Comparison of ENCODE assay signal across 14 cellular contexts in genomic region chr7:24967696-24968095, GRCh38. TPM values are rescaled to one million over a fixed set of nuclear protein-coding genes. Genes with fewer than 3 reads are reported as not detected.
DNase-seq lines count a peak whose midpoint lies in the region; ATAC-seq, FAIRE-seq and TF ChIP-seq lines count a peak whose summit lies in the region.
"Had no signal": no experiment of that assay in that cellular context is flagged by ENCODE, and none has a peak within 500 bp of the region (broad histone marks: within the 10 kb centered on the region; RNA-seq: fewer than 3 reads in every experiment).

No MANE protein-coding gene starts in this region.

- H3K4me3 Mint-ChIP-seq in activated T-cell treated with anti-CD3 and anti-CD28 coated beads, Interleukin-2, amount 50 U/mL, for 72 hours: peak overlapping the region in 1 of 2 donors; percentile 17
- H3K4me3 Mint-ChIP-seq in stimulated activated memory B cell treated with anti-CD40 and anti-IgM and Interleukin-4, amounts not matched to agents 10 μg/mL and 1 μg/mL and 100 μg/mL, for 72 hours: peak overlapping the region; percentile 0

- H3K79me1 ChIP-seq in IMR-90 (ENCODE audit: low read depth in 1 of 2, low read length in 2 of 2): peaks cover 43 to 85% of the 10 kb centered on the region in 2 experiments

- H3K14ac ChIP-seq in IMR-90 (replicated peaks; ENCODE audit: low read depth, low read length): peak overlapping the region; percentile 41; the same call in 1 of the 2 replicates

- H3K9me1 ChIP-seq in IMR-90 (ENCODE audit: insufficient read depth, low read length): peaks cover 26% of the 10 kb centered on the region

- TF ChIP-seq POLR2A in IMR-90 (IDR thresholded peaks at IDR 0.05; ENCODE audit: low read depth, low read length): no peak

- no peak overlapping the region for H2AK9ac ChIP-seq in IMR-90 (replicated peaks; ENCODE audit: low read depth, low read length, poor library complexity)

- intact Hi-C loops in IMR-90 (cut with micrococcal nuclease): no loop called here
- intact Hi-C loops in mammary epithelial cell (cut with micrococcal nuclease): no loop called here

- dilution Hi-C loops in IMR-90 (cut with HindIII; ENCODE audit: low sequenced_read_pairs, unreplicated experiment) (no loop called here), mammary epithelial cell (cut with HindIII; ENCODE audit: low sequenced_read_pairs) (no loop called here)

- peaks cover 85% of the 10 kb centered on the region for H3K4me1 Mint-ChIP-seq in activated T-cell treated with anti-CD3 and anti-CD28 coated beads, Interleukin-2, amount 50 U/mL, for 72 hours (ENCODE audit: low read depth)
- H3K4me1 Mint-ChIP-seq in stimulated activated memory B cell treated with anti-CD40 and anti-IgM and Interleukin-4, amounts not matched to agents 10 μg/mL and 1 μg/mL and 100 μg/mL, for 72 hours: peaks cover 80% of the 10 kb centered on the region

- WGBS in IMR-90 (ENCODE audit: extremely low coverage in 2 of 2, insufficient read length in 1 of 2), 2 experiments: no CpG with 5 or more reads among the region's 1 CpG
- 77% methylated on average over 1 of the region's 1 CpG for WGBS in mammary epithelial cell (ENCODE audit: low coverage, missing lambda C conversion rate)
- 73 to 86% (median 76%) methylated on average over 1 of the region's 1 CpG for WGBS in small intestine, 3 donors

- no peak overlapping the region for H3K9ac ChIP-seq in IMR-90 (ENCODE audit: low read depth, low read length)
- no peak overlapping the region for H3K9ac ChIP-seq in mammary epithelial cell (ENCODE audit: insufficient read depth, low read length)

- peak overlapping the region; percentile 27; the same call in 1 of the 2 replicates for H3K27ac ChIP-seq in IMR-90 (ENCODE audit: insufficient read depth, low read length)
- peak overlapping the region; percentile 10 for H3K27ac ChIP-seq in mammary epithelial cell (ENCODE audit: insufficient read depth, low read depth, low read length)
- no peak overlapping the region for H3K27ac ChIP-seq in small intestine (ENCODE audit: low read depth in 1 of 2, low read length in 1 of 2)
- H3K27ac ChIP-seq: gastrocnemius medialis, prostate gland, SK-N-MC, transverse colon had no signal

- no peak for TF ChIP-seq CTCF in IMR-90 (conservative IDR thresholded peaks at IDR 0.05; ENCODE audit: low read depth, low read length)
- no peak for TF ChIP-seq CTCF in mammary epithelial cell (conservative IDR thresholded peaks at IDR 0.05 in 1 of 2, IDR thresholded peaks at IDR 0.05 in 1 of 2; ENCODE audit: extremely low read depth in 1 of 2, insufficient read depth in 1 of 2, low read depth in 1 of 2, low read length in 2 of 2)

- peak overlapping the region; percentile 42; the same call in 1 of the 2 replicates for H2BK120ac ChIP-seq in IMR-90 (ENCODE audit: low read depth, low read length)

- no peak overlapping the region for H2AFZ ChIP-seq in IMR-90 (replicated peaks; ENCODE audit: low read length, poor library complexity)
- H2AFZ ChIP-seq in mammary epithelial cell (ENCODE audit: low read depth, low read length): no peak overlapping the region

- peak overlapping the region; percentile 53 for H3K4ac ChIP-seq in IMR-90 (ENCODE audit: low read depth, low read length)

- H2BK15ac ChIP-seq in IMR-90 (ENCODE audit: low read depth, low read length): peak overlapping the region; percentile 11; the same call in 1 of the 3 replicates

- peaks cover 0 to 1% of the 10 kb centered on the region in 2 donors for H3K36me3 Mint-ChIP-seq in activated T-cell treated with anti-CD3 and anti-CD28 coated beads, Interleukin-2, amount 50 U/mL, for 72 hours (ENCODE audit: insufficient read depth in 2 of 2)
- peaks cover 5% of the 10 kb centered on the region for H3K36me3 Mint-ChIP-seq in stimulated activated memory B cell treated with anti-CD40 and anti-IgM and Interleukin-4, amounts not matched to agents 10 μg/mL and 1 μg/mL and 100 μg/mL, for 72 hours

- H2BK20ac ChIP-seq in IMR-90 (ENCODE audit: low read depth, low read length): peak overlapping the region; percentile 33; the same call in 1 of the 2 replicates

- H3K23ac ChIP-seq in IMR-90 (ENCODE audit: low read depth, low read length): peak overlapping the region; percentile 34; the same call in 1 of the 2 replicates

- peaks cover 98% of the 10 kb centered on the region for H3K79me2 ChIP-seq in mammary epithelial cell (ENCODE audit: insufficient read depth, low read length)

- peak overlapping the region; percentile 4 for H3K27ac Mint-ChIP-seq in activated T-cell treated with anti-CD3 and anti-CD28 coated beads, Interleukin-2, amount 50 U/mL, for 72 hours
- peak overlapping the region; percentile 72 for H3K27ac Mint-ChIP-seq in stimulated activated memory B cell treated with anti-CD40 and anti-IgM and Interleukin-4, amounts not matched to agents 10 μg/mL and 1 μg/mL and 100 μg/mL, for 72 hours

- H3K4me1 ChIP-seq in IMR-90 (ENCODE audit: control insufficient read depth, insufficient read depth, low read length) (peaks cover 29% of the 10 kb centered on the region), mammary epithelial cell (ENCODE audit: insufficient read depth, low read length) (peaks cover 85% of the 10 kb centered on the region), small intestine (ENCODE audit: control insufficient read depth in 2 of 2, insufficient read depth in 1 of 2, low read depth in 1 of 2, low read length in 1 of 2) (peaks cover 2 to 4% of the 10 kb centered on the region in 2 donors)
- H3K4me1 ChIP-seq: prostate gland had no signal

- H3K9me3 ChIP-seq in IMR-90 (ENCODE audit: control insufficient read depth, insufficient read depth, low read length): no peaks in the 10 kb centered on the region
- no peaks in the 10 kb centered on the region for H3K9me3 ChIP-seq in mammary epithelial cell (replicated peaks; ENCODE audit: insufficient read depth, low read length)
- no peaks in the 10 kb centered on the region for H3K9me3 ChIP-seq in small intestine (ENCODE audit: control insufficient read depth, low read depth)
- H3K9me3 ChIP-seq: gastrocnemius medialis, prostate gland, transverse colon had no signal

- no peaks in the 10 kb centered on the region for H3K27me3 Mint-ChIP-seq in activated T-cell treated with anti-CD3 and anti-CD28 coated beads, Interleukin-2, amount 50 U/mL, for 72 hours (ENCODE audit: low read depth)
- H3K27me3 Mint-ChIP-seq in stimulated activated memory B cell treated with anti-CD40 and anti-IgM and Interleukin-4, amounts not matched to agents 10 μg/mL and 1 μg/mL and 100 μg/mL, for 72 hours: no peaks in the 10 kb centered on the region

- H3K4me2 ChIP-seq in IMR-90 (ENCODE audit: low read depth, low read length): no peak overlapping the region
- H3K4me2 ChIP-seq in mammary epithelial cell (ENCODE audit: insufficient read depth, low read depth, low read length): no peak overlapping the region

- H2BK5ac ChIP-seq in IMR-90 (ENCODE audit: low read depth, low read length, poor library complexity, severe bottlenecking): peak overlapping the region; percentile 53

- no peak for ATAC-seq in activated T-cell treated with anti-CD3 and anti-CD28 coated beads, Interleukin-2, amount 50 U/mL, for 72 hours (replicated peaks in 1 of 2)
- ATAC-seq in IMR-90 (ENCODE audit: low read depth): no peak
- ATAC-seq in stimulated activated memory B cell treated with anti-CD40 and anti-IgM and Interleukin-4, amounts not matched to agents 10 μg/mL and 1 μg/mL and 100 μg/mL, for 72 hours: no peak
- no peak for ATAC-seq in activated CD4-positive, CD25-positive, alpha-beta regulatory T cell treated with anti-CD3 and anti-CD28 coated beads, Interleukin-2, amount 50 U/mL, for 24 hours
- ATAC-seq: gastrocnemius medialis had no signal

- no TSS peak for BruUV-seq in IMR-90 (replicated peaks; lab: Mats Ljungman, UMichigan)
- no TSS peak for BruUV-seq in mammary epithelial cell (replicated peaks; lab: Mats Ljungman, UMichigan)

- no peak overlapping the region for H4K91ac ChIP-seq in IMR-90 (ENCODE audit: insufficient read depth, low read depth, low read length)

- in situ Hi-C loops in IMR-90 (cut with MboI; ENCODE audit: low sequenced_read_pairs): no loop called here
- in situ Hi-C loops in mammary epithelial cell (cut with MboI; ENCODE audit: low sequenced_read_pairs in 2 of 2): loop anchor here in 1 of 2 donors (5.0 kb wide), 1 partner anchor 140 kb away; no protein-coding TSS in a partner anchor

- no peaks in the 10 kb centered on the region for H3K36me3 ChIP-seq in IMR-90 (ENCODE audit: control insufficient read depth, insufficient read depth, low read length)
- no peaks in the 10 kb centered on the region for H3K36me3 ChIP-seq in mammary epithelial cell (ENCODE audit: insufficient read depth, low read length)
- no peaks in the 10 kb centered on the region for H3K36me3 ChIP-seq in small intestine (ENCODE audit: control insufficient read depth in 2 of 2, insufficient read depth in 2 of 2, low read length in 2 of 2)
- H3K36me3 ChIP-seq: gastrocnemius medialis, prostate gland, transverse colon had no signal

- no peaks in the 10 kb centered on the region for H3K9me3 Mint-ChIP-seq in activated T-cell treated with anti-CD3 and anti-CD28 coated beads, Interleukin-2, amount 50 U/mL, for 72 hours
- no peaks in the 10 kb centered on the region for H3K9me3 Mint-ChIP-seq in stimulated activated memory B cell treated with anti-CD40 and anti-IgM and Interleukin-4, amounts not matched to agents 10 μg/mL and 1 μg/mL and 100 μg/mL, for 72 hours

- DNase-seq in activated T-cell treated with anti-CD3 and anti-CD28 coated beads, Interleukin-2, amount 50 U/mL, for 72 hours: no peak
- no peak for DNase-seq in activated T-cell treated with anti-CD3 and anti-CD28 coated beads, Interleukin-2, amount 50 U/mL, for 48 hours
- DNase-seq in IMR-90 (no peak), mammary epithelial cell (no peak), small intestine (no peak), NCI-H2227 (lab: John Stamatoyannopoulos, UW; ENCODE audit: unreplicated experiment) (no peak)
- DNase-seq: activated CD4-positive, CD25-positive, alpha-beta regulatory T cell; gastrocnemius medialis; NK-92 treated with Interleukin-12 subunit alpha and Interleukin-12 subunit beta, amount 100 ng/mL, for 24 hours; transverse colon had no signal

- CTCF ChIA-PET in IMR-90 (lab: Yijun Ruan, JAX) (interaction anchor here (0.7 kb wide), 1 partner anchor 40 kb away, joined by 4 read pairs; no protein-coding TSS in a partner anchor), mammary epithelial cell (lab: Charles Lee; ENCODE audit: low non-redundant PET) (no interaction called here)

- H3K4me3 ChIP-seq in IMR-90 (ENCODE audit: insufficient read depth, low read depth, low read length): no peak overlapping the region
- no peak overlapping the region for H3K4me3 ChIP-seq in mammary epithelial cell (replicated peaks in 1 of 3; ENCODE audit: insufficient read depth in 1 of 3, low read depth in 2 of 3, low read length in 3 of 3)
- H3K4me3 ChIP-seq in small intestine (ENCODE audit: low read depth in 1 of 2, low read length in 2 of 2): no peak overlapping the region
- H3K4me3 ChIP-seq: gastrocnemius medialis, prostate gland, SK-N-MC, transverse colon had no signal

- FAIRE-seq in small intestine (lab: Jason Lieb, UNC): no peak

- 0 out of 4 replicates have a peak overlapping the region, but pooled peaks of 1 of the 2 experiments have one; percentile 11 for H4K8ac ChIP-seq in IMR-90 (ENCODE audit: low read depth in 2 of 2, low read length in 2 of 2)

- TF ChIP-seq RAD21 in IMR-90 (IDR thresholded peaks at IDR 0.05; ENCODE audit: low read length): no peak

- H3K27me3 ChIP-seq in IMR-90 (ENCODE audit: control insufficient read depth, insufficient read depth, low read length) (no peaks in the 10 kb centered on the region), mammary epithelial cell (ENCODE audit: insufficient read depth, low read length) (no peaks in the 10 kb centered on the region), small intestine (ENCODE audit: control insufficient read depth in 2 of 2, insufficient read depth in 2 of 2, low read length in 2 of 2) (no peaks in the 10 kb centered on the region)
- H3K27me3 ChIP-seq: gastrocnemius medialis, transverse colon had no signal

- peak overlapping the region; percentile 84 for H4K5ac ChIP-seq in IMR-90 (ENCODE audit: low read depth, low read length)

- H3K56ac ChIP-seq in IMR-90 (ENCODE audit: extremely low read depth, insufficient read depth, low read length): no peak overlapping the region

- POLR2A ChIA-PET in IMR-90 (lab: Charles Lee; ENCODE audit: unreplicated experiment): no interaction called here

- 0 out of 2 replicates have a peak, but pooled peaks cover 3% of the 10 kb centered on the region for H4K20me1 ChIP-seq in IMR-90 (ENCODE audit: insufficient read depth, low read length)
- no peaks in the 10 kb centered on the region for H4K20me1 ChIP-seq in mammary epithelial cell (ENCODE audit: insufficient read depth, low read length)

- H2AK5ac ChIP-seq in IMR-90 (ENCODE audit: low read depth, low read length): peak overlapping the region; percentile 65; the same call in 1 of the 2 replicates

- peak overlapping the region; percentile 70; the same call in 1 of the 2 replicates for H3K18ac ChIP-seq in IMR-90 (ENCODE audit: low read depth, low read length)

RNA-seq across cellular contexts. Expression of gene OSBPL3, which starts 12.3 kb away (rescaled TPM):
- 10 to 100 TPM; 52.9 to 53.0 TPM for total RNA-seq in activated T-cell treated with anti-CD3 and anti-CD28 coated beads, Interleukin-2, amount 50 U/mL, for 72 hours
- total RNA-seq in IMR-90 (2012; rRNA removed) (29.9 and 30.0 TPM in 2 replicates), mammary epithelial cell (10 to 100 TPM; 42.7 to 64.8 TPM)
- polyA plus RNA-seq in IMR-90 (2012; rRNA removed) (15.4 and 18.0 TPM in 2 replicates), mammary epithelial cell (22.9 TPM), small intestine (10 to 100 TPM in 1 of 3 donors, 1 to 10 TPM in 2; 5.0 to 19.5 (median 10.0) TPM)
- polyA plus RNA-seq in IMR-90 (2012; cell fraction: cytosol; rRNA removed): 4.0 and 4.9 TPM in 2 replicates
- polyA plus RNA-seq in IMR-90 (2012; cell fraction: nucleus; rRNA removed; ENCODE audit: low replicate concordance): 14.4 and 46.7 TPM in 2 replicates
- 26.3 TPM for polyA minus RNA-seq in mammary epithelial cell

Comparison
In these comparisons a context has a peak if more than half of its experiments do, and no peak if none do; other contexts are left out.
1. H3K27ac ChIP-seq: peak in IMR-90 (single experiment) and mammary epithelial cell (single experiment); none in small intestine (0 of 2).